ENCODE assay signal across 14 cellular contexts in genomic region chr6:3364391-3364790, GRCh38.
"Had no signal": no experiment of that assay in that cellular context is flagged by ENCODE, and none has a peak within 500 bp of the region (broad histone marks: within the 10 kb centered on the region; RNA-seq: fewer than 3 reads in every experiment).

No MANE protein-coding gene starts in this region.

- H3K36me3 ChIP-seq: heart right ventricle, neutrophil, thyroid gland, vagina had no signal

- H3K27me3 ChIP-seq: heart right ventricle, thyroid gland, vagina had no signal

- H3K27ac ChIP-seq: heart right ventricle, neutrophil, vagina had no signal

- H3K9me3 ChIP-seq: heart right ventricle, neutrophil, thyroid gland, vagina had no signal

- DNase-seq: activated CD4-positive, alpha-beta T cell treated with anti-CD3 and anti-CD28 coated beads, Interleukin-2, amount 50 U/mL, for 48 hours; activated CD4-positive, CD25-positive, alpha-beta regulatory T cell treated with anti-CD3 and anti-CD28 coated beads, Interleukin-2, amount 50 U/mL, for 72 hours; activated effector memory CD4-positive, alpha-beta T cell treated with anti-CD3 and anti-CD28 coated beads, Interleukin-2, amount 50 U/mL, for 16 hours; activated T-cell treated with anti-CD3 and anti-CD28 coated beads, Interleukin-2, amount 50 U/mL, for 4 hours; amniotic stem cell; foreskin melanocyte; heart right ventricle; left ventricle myocardium superior; naive B cell; thyroid gland had no signal

- H3K4me3 ChIP-seq: heart right ventricle, skin epidermis, thyroid gland, vagina had no signal

- ATAC-seq: activated naive CD4-positive, alpha-beta T cell treated with anti-CD3 and anti-CD28 coated beads, Interleukin-2, amount 50 U/mL, for 72 hours; activated T-cell treated with anti-CD3 and anti-CD28 coated beads, Interleukin-2, amount 50 U/mL, for 4 hours had no signal
